ENCODE assay signal across 1 cellular context in genomic region chr11:65314501-65315203, GRCh38.
TF ChIP-seq lines count a peak whose summit lies in the region.

CDC42EP2 (plus strand) TSS chr11:65314866; CDS start chr11:65320899, 6,033 bp downstream.

TF ChIP-seq in K562, 482 proteins besides CTCF, POLR2A, EP300 and RAD21 (continued from another document and continues in another):
- TF ChIP-seq ZBTB9 (CRISPR knock-in tag; IDR thresholded peaks at IDR 0.05) (no peak), U2AF1 (optimal IDR thresholded peaks at IDR 0.05; ENCODE audit: low read depth, low read length) (no peak), DACH1 (IDR thresholded peaks at IDR 0.05; ENCODE audit: partially characterized antibody) (no peak), TBP (optimal IDR thresholded peaks at IDR 0.05; ENCODE audit: low read depth, low read length) (peak; percentile 59), ZNF165 (CRISPR knock-in tag; IDR thresholded peaks at IDR 0.05; ENCODE audit: borderline replicate concordance) (no peak), DMBX1 (CRISPR knock-in tag; IDR thresholded peaks at IDR 0.05; ENCODE audit: borderline replicate concordance) (no peak), YY1 (IDR thresholded peaks at IDR 0.05; ENCODE audit: borderline replicate concordance in 1 of 3, control insufficient read depth in 1 of 3, extremely low read depth in 1 of 3, insufficient read depth in 3 of 3, insufficient read length in 1 of 3, insufficient replicate concordance in 2 of 3, low read depth in 1 of 3, low read length in 2 of 3) (peak in 2 of 3 experiments; percentile 10 to 62), NR1H2 (CRISPR knock-in tag; IDR thresholded peaks at IDR 0.05) (no peak), MAX (CRISPR knock-in tag; IDR thresholded peaks at IDR 0.05) (peak; percentile 8; the same call in 1 of the 2 replicates), CHCHD3 (CRISPR knock-in tag; IDR thresholded peaks at IDR 0.05) (no peak), CBX3 (IDR thresholded peaks at IDR 0.05; ENCODE audit: borderline replicate concordance in 1 of 2, low read length in 2 of 2) (no peak), ZNF785 (CRISPR knock-in tag; IDR thresholded peaks at IDR 0.05) (no peak), ZBTB26 (CRISPR knock-in tag; IDR thresholded peaks at IDR 0.05) (no peak), ZNF445 (CRISPR knock-in tag; IDR thresholded peaks at IDR 0.05; ENCODE audit: low read depth) (no peak), RBM39 (optimal IDR thresholded peaks at IDR 0.05; ENCODE audit: low read depth, low read length) (no peak), SNIP1 (IDR thresholded peaks at IDR 0.05; ENCODE audit: low read depth) (no peak), GTF2A2 (tag; IDR thresholded peaks at IDR 0.05) (no peak), HINFP (tag; conservative IDR thresholded peaks at IDR 0.05; ENCODE audit: low read depth) (peak; percentile 83), TAF1 (IDR thresholded peaks at IDR 0.05; ENCODE audit: control insufficient read depth, extremely low read depth, insufficient read depth, low read length, severe bottlenecking) (peak; percentile 47), CXXC5 (CRISPR knock-in tag; IDR thresholded peaks at IDR 0.05) (peak; percentile 42; the same call in 1 of the 2 replicates), E2F1 (CRISPR knock-in tag; IDR thresholded peaks at IDR 0.05) (peak; percentile 71; the same call in 1 of the 2 replicates), SAFB2 (IDR thresholded peaks at IDR 0.05; ENCODE audit: borderline replicate concordance, low read depth, low read length, severe bottlenecking) (no peak), GTF2F1 (IDR thresholded peaks at IDR 0.05; ENCODE audit: low read depth, low read length) (no peak), TEAD1 (CRISPR knock-in tag; IDR thresholded peaks at IDR 0.05) (0 out of 4 replicates have a peak, but pooled peaks of 1 of the 2 experiments have one; percentile 12), ZBTB49 (CRISPR knock-in tag; IDR thresholded peaks at IDR 0.05; ENCODE audit: borderline replicate concordance) (no peak), SIN3A (IDR thresholded peaks at IDR 0.05; ENCODE audit: borderline replicate concordance in 2 of 2, control insufficient read depth in 1 of 2, low read depth in 2 of 2, low read length in 2 of 2) (peak; percentile 24 to 88; a peak in 1 of 4 replicates), BRD4 (IDR thresholded peaks at IDR 0.05) (no peak), ZNF695 (CRISPR knock-in tag; IDR thresholded peaks at IDR 0.05) (no peak), RB1 (IDR thresholded peaks at IDR 0.05; ENCODE audit: low read depth) (peak; percentile 20; the same call in 1 of the 2 replicates), XRCC5 (IDR thresholded peaks at IDR 0.05; ENCODE audit: low read depth, low read length) (no peak), ZNF354B (CRISPR knock-in tag; IDR thresholded peaks at IDR 0.05) (no peak), ZHX1 (conservative IDR thresholded peaks at IDR 0.05; ENCODE audit: low read length) (no peak), LARP7 (IDR thresholded peaks at IDR 0.05) (no peak)
- TF ChIP-seq, protein P1, sequence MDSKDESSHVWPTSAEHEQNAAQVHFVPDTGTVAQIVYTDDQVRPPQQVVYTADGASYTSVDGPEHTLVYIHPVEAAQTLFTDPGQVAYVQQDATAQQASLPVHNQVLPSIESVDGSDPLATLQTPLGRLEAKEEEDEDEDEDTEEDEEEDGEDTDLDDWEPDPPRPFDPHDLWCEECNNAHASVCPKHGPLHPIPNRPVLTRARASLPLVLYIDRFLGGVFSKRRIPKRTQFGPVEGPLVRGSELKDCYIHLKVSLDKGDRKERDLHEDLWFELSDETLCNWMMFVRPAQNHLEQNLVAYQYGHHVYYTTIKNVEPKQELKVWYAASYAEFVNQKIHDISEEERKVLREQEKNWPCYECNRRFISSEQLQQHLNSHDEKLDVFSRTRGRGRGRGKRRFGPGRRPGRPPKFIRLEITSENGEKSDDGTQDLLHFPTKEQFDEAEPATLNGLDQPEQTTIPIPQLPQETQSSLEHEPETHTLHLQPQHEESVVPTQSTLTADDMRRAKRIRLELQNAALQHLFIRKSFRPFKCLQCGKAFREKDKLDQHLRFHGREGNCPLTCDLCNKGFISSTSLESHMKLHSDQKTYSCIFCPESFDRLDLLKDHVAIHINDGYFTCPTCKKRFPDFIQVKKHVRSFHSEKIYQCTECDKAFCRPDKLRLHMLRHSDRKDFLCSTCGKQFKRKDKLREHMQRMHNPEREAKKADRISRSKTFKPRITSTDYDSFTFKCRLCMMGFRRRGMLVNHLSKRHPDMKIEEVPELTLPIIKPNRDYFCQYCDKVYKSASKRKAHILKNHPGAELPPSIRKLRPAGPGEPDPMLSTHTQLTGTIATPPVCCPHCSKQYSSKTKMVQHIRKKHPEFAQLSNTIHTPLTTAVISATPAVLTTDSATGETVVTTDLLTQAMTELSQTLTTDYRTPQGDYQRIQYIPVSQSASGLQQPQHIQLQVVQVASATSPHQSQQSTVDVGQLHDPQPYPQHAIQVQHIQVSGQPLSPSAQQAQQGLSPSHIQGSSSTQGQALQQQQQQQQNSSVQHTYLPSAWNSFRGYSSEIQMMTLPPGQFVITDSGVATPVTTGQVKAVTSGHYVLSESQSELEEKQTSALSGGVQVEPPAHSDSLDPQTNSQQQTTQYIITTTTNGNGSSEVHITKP (IDR thresholded peaks at IDR 0.05; ENCODE audit: partially characterized antibody): no peak
- TF ChIP-seq, protein P2, sequence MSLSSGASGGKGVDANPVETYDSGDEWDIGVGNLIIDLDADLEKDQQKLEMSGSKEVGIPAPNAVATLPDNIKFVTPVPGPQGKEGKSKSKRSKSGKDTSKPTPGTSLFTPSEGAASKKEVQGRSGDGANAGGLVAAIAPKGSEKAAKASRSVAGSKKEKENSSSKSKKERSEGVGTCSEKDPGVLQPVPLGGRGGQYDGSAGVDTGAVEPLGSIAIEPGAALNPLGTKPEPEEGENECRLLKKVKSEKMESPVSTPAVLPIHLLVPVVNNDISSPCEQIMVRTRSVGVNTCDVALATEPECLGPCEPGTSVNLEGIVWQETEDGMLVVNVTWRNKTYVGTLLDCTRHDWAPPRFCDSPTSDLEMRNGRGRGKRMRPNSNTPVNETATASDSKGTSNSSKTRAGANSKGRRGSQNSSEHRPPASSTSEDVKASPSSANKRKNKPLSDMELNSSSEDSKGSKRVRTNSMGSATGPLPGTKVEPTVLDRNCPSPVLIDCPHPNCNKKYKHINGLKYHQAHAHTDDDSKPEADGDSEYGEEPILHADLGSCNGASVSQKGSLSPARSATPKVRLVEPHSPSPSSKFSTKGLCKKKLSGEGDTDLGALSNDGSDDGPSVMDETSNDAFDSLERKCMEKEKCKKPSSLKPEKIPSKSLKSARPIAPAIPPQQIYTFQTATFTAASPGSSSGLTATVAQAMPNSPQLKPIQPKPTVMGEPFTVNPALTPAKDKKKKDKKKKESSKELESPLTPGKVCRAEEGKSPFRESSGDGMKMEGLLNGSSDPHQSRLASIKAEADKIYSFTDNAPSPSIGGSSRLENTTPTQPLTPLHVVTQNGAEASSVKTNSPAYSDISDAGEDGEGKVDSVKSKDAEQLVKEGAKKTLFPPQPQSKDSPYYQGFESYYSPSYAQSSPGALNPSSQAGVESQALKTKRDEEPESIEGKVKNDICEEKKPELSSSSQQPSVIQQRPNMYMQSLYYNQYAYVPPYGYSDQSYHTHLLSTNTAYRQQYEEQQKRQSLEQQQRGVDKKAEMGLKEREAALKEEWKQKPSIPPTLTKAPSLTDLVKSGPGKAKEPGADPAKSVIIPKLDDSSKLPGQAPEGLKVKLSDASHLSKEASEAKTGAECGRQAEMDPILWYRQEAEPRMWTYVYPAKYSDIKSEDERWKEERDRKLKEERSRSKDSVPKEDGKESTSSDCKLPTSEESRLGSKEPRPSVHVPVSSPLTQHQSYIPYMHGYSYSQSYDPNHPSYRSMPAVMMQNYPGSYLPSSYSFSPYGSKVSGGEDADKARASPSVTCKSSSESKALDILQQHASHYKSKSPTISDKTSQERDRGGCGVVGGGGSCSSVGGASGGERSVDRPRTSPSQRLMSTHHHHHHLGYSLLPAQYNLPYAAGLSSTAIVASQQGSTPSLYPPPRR (CRISPR knock-in tag; IDR thresholded peaks at IDR 0.05; ENCODE audit: borderline replicate concordance): no peak
- TF ChIP-seq, protein P3, sequence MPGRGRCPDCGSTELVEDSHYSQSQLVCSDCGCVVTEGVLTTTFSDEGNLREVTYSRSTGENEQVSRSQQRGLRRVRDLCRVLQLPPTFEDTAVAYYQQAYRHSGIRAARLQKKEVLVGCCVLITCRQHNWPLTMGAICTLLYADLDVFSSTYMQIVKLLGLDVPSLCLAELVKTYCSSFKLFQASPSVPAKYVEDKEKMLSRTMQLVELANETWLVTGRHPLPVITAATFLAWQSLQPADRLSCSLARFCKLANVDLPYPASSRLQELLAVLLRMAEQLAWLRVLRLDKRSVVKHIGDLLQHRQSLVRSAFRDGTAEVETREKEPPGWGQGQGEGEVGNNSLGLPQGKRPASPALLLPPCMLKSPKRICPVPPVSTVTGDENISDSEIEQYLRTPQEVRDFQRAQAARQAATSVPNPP (IDR thresholded peaks at IDR 0.05; ENCODE audit: borderline replicate concordance, insufficient read depth, insufficient read length): no peak
